21 cellular contexts compared by ENCODE assay signal in the genomic region with DNA sequence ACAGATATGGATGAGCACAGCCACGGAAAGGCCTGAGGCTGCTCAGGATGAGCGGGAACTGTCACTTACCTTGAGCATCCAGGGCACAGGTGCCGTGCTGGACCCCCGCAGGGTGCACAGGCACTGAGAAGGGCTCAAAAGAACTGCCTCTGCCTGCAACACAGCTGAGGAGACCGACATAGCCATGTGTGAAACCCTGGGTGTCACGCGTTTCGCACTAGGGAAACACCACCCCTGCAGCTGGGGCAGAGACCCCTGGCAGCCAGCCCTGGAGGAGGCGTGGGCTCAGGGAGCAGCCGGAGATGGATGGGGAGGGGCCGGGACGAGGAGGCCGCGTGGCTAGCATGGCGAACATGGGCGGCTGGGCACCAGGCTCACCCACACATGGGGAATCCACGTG.
"Had no signal": no experiment of that assay in that cellular context is flagged by ENCODE, and none has a peak within 500 bp of the region (broad histone marks: within the 10 kb centered on the region; RNA-seq: fewer than 3 reads in every experiment).

No MANE protein-coding gene starts in this region.

- ATAC-seq: activated naive CD8-positive, alpha-beta T cell treated with anti-CD3 and anti-CD28 coated beads, Interleukin-2, amount 50 U/mL, for 24 hours; body of pancreas; heart left ventricle; left cardiac atrium; T-cell had no signal

- H3K4me1 ChIP-seq: heart left ventricle, sigmoid colon, upper lobe of left lung had no signal

- H3K4me1 Mint-ChIP-seq: activated naive CD4-positive, alpha-beta T cell treated with anti-CD3 and anti-CD28 coated beads, Interleukin-2, amount 10 ng/mL, durations not matched to agents 7 days and 5 days had no signal

- DNase-seq: activated B cell treated with CpG ODN at 0.5 μM for 24 hours; activated CD4-positive, alpha-beta memory T cell treated with anti-CD3 and anti-CD28 coated beads for 36 hours; activated CD4-positive, alpha-beta T cell treated with anti-CD3 and anti-CD28 coated beads for 4 hours; activated effector memory CD4-positive, alpha-beta T cell treated with anti-CD3 and anti-CD28 coated beads, Interleukin-2, amount 50 U/mL, for 16 hours; activated naive CD4-positive, alpha-beta T cell treated with anti-CD3 and anti-CD28 coated beads, Interleukin-2, amount 10 ng/mL, durations not matched to agents 7 days and 5 days; activated naive CD8-positive, alpha-beta T cell treated with anti-CD3 and anti-CD28 coated beads, Interleukin-2, amount 50 U/mL, for 24 hours; body of pancreas; effector CD4-positive, alpha-beta T cell; heart left ventricle; left cardiac atrium; sigmoid colon; stimulated activated CD4-positive, alpha-beta T cell treated with anti-CD3 and anti-CD28 coated beads, Interleukin-15, amount 100 ng/mL, for 24 hours; stimulated activated CD4-positive, alpha-beta T cell treated with anti-CD3 and anti-CD28 coated beads, Interleukin-2, amount 100 ng/mL, for 48 hours; stimulated activated CD8-positive, alpha-beta memory T cell treated with anti-CD3 and anti-CD28 coated beads, Interleukin-4, amount 100 ng/mL, for 48 hours; stimulated activated naive CD4-positive, alpha-beta T cell treated with Interleukin-2 at 50 U/mL for 16 hours; T-cell had no signal

- H3K9me3 Mint-ChIP-seq: activated naive CD8-positive, alpha-beta T cell treated with anti-CD3 and anti-CD28 coated beads, Interleukin-2, amount 50 U/mL, for 24 hours had no signal

- H3K27me3 Mint-ChIP-seq: activated B cell treated with CpG ODN at 0.5 μM for 24 hours; activated CD4-positive, alpha-beta memory T cell treated with anti-CD3 and anti-CD28 coated beads for 36 hours; activated naive CD4-positive, alpha-beta T cell treated with anti-CD3 and anti-CD28 coated beads, Interleukin-2, amount 10 ng/mL, durations not matched to agents 7 days and 5 days; activated naive CD8-positive, alpha-beta T cell treated with anti-CD3 and anti-CD28 coated beads, Interleukin-2, amount 50 U/mL, for 24 hours; memory B cell; T-cell had no signal

- H3K9me3 ChIP-seq: sigmoid colon, upper lobe of left lung had no signal

- H3K27ac Mint-ChIP-seq: activated B cell treated with CpG ODN at 0.5 μM for 24 hours; activated CD4-positive, alpha-beta memory T cell treated with anti-CD3 and anti-CD28 coated beads for 36 hours; activated naive CD4-positive, alpha-beta T cell treated with anti-CD3 and anti-CD28 coated beads, Interleukin-2, amount 10 ng/mL, durations not matched to agents 7 days and 5 days; memory B cell; nephron; T-cell had no signal

- H3K27me3 ChIP-seq: body of pancreas, cardiac muscle cell, heart left ventricle, sigmoid colon, upper lobe of left lung had no signal

- H3K4me3 Mint-ChIP-seq: activated B cell treated with CpG ODN at 0.5 μM for 24 hours; activated CD4-positive, alpha-beta memory T cell treated with anti-CD3 and anti-CD28 coated beads for 36 hours; activated naive CD4-positive, alpha-beta T cell treated with anti-CD3 and anti-CD28 coated beads, Interleukin-2, amount 10 ng/mL, durations not matched to agents 7 days and 5 days; activated naive CD8-positive, alpha-beta T cell treated with anti-CD3 and anti-CD28 coated beads, Interleukin-2, amount 50 U/mL, for 24 hours; memory B cell; nephron; T-cell had no signal

- H3K27ac ChIP-seq: body of pancreas, cardiac muscle cell, heart left ventricle, sigmoid colon, upper lobe of left lung had no signal

- H3K4me3 ChIP-seq: body of pancreas, cardiac muscle cell, heart left ventricle, sigmoid colon, smooth muscle cell, upper lobe of left lung had no signal
